Comparison of ENCODE assay signal across 10 cellular contexts in genomic region chr6:146433881-146434741, GRCh38.
DNase-seq lines count a peak whose midpoint lies in the region; ATAC-seq, FAIRE-seq and TF ChIP-seq lines count a peak whose summit lies in the region.
"Had no signal": no experiment of that assay in that cellular context is flagged by ENCODE, and none has a peak within 500 bp of the region (broad histone marks: within the 10 kb centered on the region; RNA-seq: fewer than 3 reads in every experiment).

No MANE protein-coding gene starts in this region.

- no peaks in the 10 kb centered on the region for H3K36me3 Mint-ChIP-seq in immature natural killer cell

- TF ChIP-seq CTCF in coronary artery (IDR thresholded peaks at IDR 0.05) (no peak), sigmoid colon (IDR thresholded peaks at IDR 0.05) (no peak), D721Med (IDR thresholded peaks at IDR 0.05; ENCODE audit: insufficient read depth, missing control alignments) (no peak)

- 15 to 25% methylated on average over 60 of the region's 60 CpGs for WGBS in sigmoid colon, 2 donors

- H3K4me3 ChIP-seq in coronary artery (peak overlapping the region; percentile 70), sigmoid colon (peak overlapping the region; percentile 19 to 48 (median 36))

- no peak for TF ChIP-seq EP300 in sigmoid colon (IDR thresholded peaks at IDR 0.05)

- peak overlapping the region in 3 of 5 donors; percentile 28 to 68 (median 36) for H3K4me3 Mint-ChIP-seq in immature natural killer cell

- no peak for TF ChIP-seq POLR2A in sigmoid colon (IDR thresholded peaks at IDR 0.05)

- H3K36me3 ChIP-seq in sigmoid colon = no peaks in the 10 kb centered on the region

- peaks cover 0 to 10% (median 0%) of the 10 kb centered on the region in 3 donors for H3K27me3 ChIP-seq in sigmoid colon

- FAIRE-seq in D721Med (lab: Jason Lieb, UNC) = no peak

- no peak for ATAC-seq in GM21529 (IDR thresholded peaks at IDR 0.05; ENCODE audit: unreplicated experiment)
- no peak for ATAC-seq in HG02798 (IDR thresholded peaks at IDR 0.05; ENCODE audit: poor library complexity, unreplicated experiment)

- peaks cover 0 to 7% (median 0%) of the 10 kb centered on the region in 3 donors for H3K27me3 Mint-ChIP-seq in immature natural killer cell (ENCODE audit: low read depth in 3 of 3)

- intact Hi-C loops in sigmoid colon (cut with DNase I) = no loop called here

- H3K27ac ChIP-seq in coronary artery (no peak overlapping the region), sigmoid colon (no peak overlapping the region)

- peaks cover 0 to 14% (median 5%) of the 10 kb centered on the region in 6 donors for H3K9me3 Mint-ChIP-seq in immature natural killer cell

- no peaks in the 10 kb centered on the region for H3K9me3 ChIP-seq in sigmoid colon

- no peak overlapping the region for H3K27ac Mint-ChIP-seq in immature natural killer cell

- DNase-seq in GM03348 (ENCODE audit: low spot score) (peak; percentile 42), coronary artery (ENCODE audit: low spot score) (no peak), immature natural killer cell (no peak), sigmoid colon (no peak), MV-4-11 (lab: John Stamatoyannopoulos, UW) (no peak), D721Med (ENCODE audit: insufficient read length, low spot score) (no peak)
- DNase-seq: GDM1, NCI-H1105 treated with DMSO at 0.1 percent for 48 hours had no signal

- no peaks in the 10 kb centered on the region for H3K4me1 Mint-ChIP-seq in immature natural killer cell

- peaks cover 0 to 11% (median 10%) of the 10 kb centered on the region in 4 donors for H3K4me1 ChIP-seq in sigmoid colon
